16 cellular contexts compared by ENCODE assay signal in the genomic region with DNA sequence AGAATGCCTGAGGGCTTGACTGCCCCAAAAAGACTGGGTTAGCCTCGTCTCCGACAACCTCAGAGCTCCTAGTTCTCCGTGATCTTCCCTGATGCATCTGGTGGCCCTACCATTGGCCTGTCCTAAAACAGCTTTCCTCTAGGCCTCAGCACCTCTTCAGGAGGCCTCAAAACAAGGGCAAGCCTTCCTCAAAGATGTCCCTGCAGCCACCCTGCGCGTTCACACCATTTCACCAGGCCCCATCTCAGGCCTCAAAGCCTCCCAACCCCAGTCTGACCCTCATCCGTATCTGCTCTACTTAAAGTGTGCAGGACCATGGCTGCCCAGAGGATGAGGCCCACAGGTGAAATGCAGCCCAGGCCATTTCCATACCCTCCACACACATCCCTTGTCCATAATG. TPM values are rescaled to one million over a fixed set of nuclear protein-coding genes. Genes with fewer than 3 reads are reported as not detected.
DNase-seq lines count a peak whose midpoint lies in the region; ATAC-seq and TF ChIP-seq lines count a peak whose summit lies in the region.
"Had no signal": no experiment of that assay in that cellular context is flagged by ENCODE, and none has a peak within 500 bp of the region (broad histone marks: within the 10 kb centered on the region; RNA-seq: fewer than 3 reads in every experiment).

No MANE protein-coding gene starts in this region.

- no peaks in the 10 kb centered on the region for H3K9me3 Mint-ChIP-seq in activated T-cell treated with anti-CD3 and anti-CD28 coated beads, Interleukin-2, amount 50 U/mL, for 4 hours
- no peaks in the 10 kb centered on the region for H3K9me3 Mint-ChIP-seq in T-cell
- H3K9me3 Mint-ChIP-seq in endothelial cell (ENCODE audit: unreplicated experiment): no peaks in the 10 kb centered on the region

- no peak overlapping the region for H2BK5ac ChIP-seq in neuronal stem cell (ENCODE audit: low read length)

- H3K79me1 ChIP-seq in neuronal stem cell (ENCODE audit: low read depth, low read length): no peaks in the 10 kb centered on the region

- H3K36me3 Mint-ChIP-seq in activated T-cell treated with anti-CD3 and anti-CD28 coated beads, Interleukin-2, amount 50 U/mL, for 4 hours (ENCODE audit: insufficient read depth): no peaks in the 10 kb centered on the region
- H3K36me3 Mint-ChIP-seq in T-cell (no peaks in the 10 kb centered on the region), endothelial cell (ENCODE audit: low read depth, unreplicated experiment) (no peaks in the 10 kb centered on the region)

- no peak overlapping the region for H3K18ac ChIP-seq in neuronal stem cell (ENCODE audit: low read length)

- H3K23ac ChIP-seq in neuronal stem cell (ENCODE audit: low read depth, low read length, poor library complexity): no peak overlapping the region

- H2BK15ac ChIP-seq in neuronal stem cell (ENCODE audit: low read length): no peak overlapping the region

- no peak overlapping the region for H2BK120ac ChIP-seq in neuronal stem cell (ENCODE audit: low read depth, low read length)

- H3K4me1 ChIP-seq in neuronal stem cell (ENCODE audit: control insufficient read depth in 2 of 2, insufficient read depth in 1 of 2, low read depth in 1 of 2, low read length in 2 of 2): peaks cover 0 to 6% of the 10 kb centered on the region in 2 donors

- peak overlapping the region; percentile 70 for H3K9ac ChIP-seq in neuronal stem cell (ENCODE audit: low read depth, low read length, poor library complexity)
- H3K9ac ChIP-seq: KMS-11 had no signal

- H3K36me3 ChIP-seq in neuronal stem cell (replicated peaks in 1 of 2; ENCODE audit: control insufficient read depth in 2 of 2, insufficient read depth in 2 of 2, low read length in 2 of 2): no peaks in the 10 kb centered on the region
- H3K36me3 ChIP-seq: MG63, Peyer's patch had no signal

- H3K4ac ChIP-seq in neuronal stem cell (ENCODE audit: low read length): no peak overlapping the region

- no peak overlapping the region for H4K8ac ChIP-seq in neuronal stem cell (ENCODE audit: low read depth, low read length)

- no peaks in the 10 kb centered on the region for H3K4me1 Mint-ChIP-seq in activated T-cell treated with anti-CD3 and anti-CD28 coated beads, Interleukin-2, amount 50 U/mL, for 4 hours (ENCODE audit: low read depth)
- peaks cover 0 to 4% (median 4%) of the 10 kb centered on the region in 3 donors for H3K4me1 Mint-ChIP-seq in T-cell
- H3K4me1 Mint-ChIP-seq in endothelial cell (ENCODE audit: unreplicated experiment): peaks cover 6% of the 10 kb centered on the region

- no peak overlapping the region for H2AK5ac ChIP-seq in neuronal stem cell (ENCODE audit: low read depth, low read length)

- ATAC-seq in activated T-cell treated with anti-CD3 and anti-CD28 coated beads, Interleukin-2, amount 50 U/mL, for 4 hours: no peak
- no peak for ATAC-seq in T-cell (replicated peaks in 1 of 4)
- ATAC-seq in GM21786 (IDR thresholded peaks at IDR 0.05; ENCODE audit: unreplicated experiment): no peak
- no peak for ATAC-seq in HG03095 (IDR thresholded peaks at IDR 0.05; ENCODE audit: unreplicated experiment)

- H3K4me3 ChIP-seq in neuronal stem cell (ENCODE audit: low read length in 2 of 2): no peak overlapping the region
- H3K4me3 ChIP-seq: MG63 had no signal

- H4K91ac ChIP-seq in neuronal stem cell (ENCODE audit: low read depth, low read length, poor library complexity): no peak overlapping the region

- no peak overlapping the region for H3K27ac ChIP-seq in neuronal stem cell (replicated peaks; ENCODE audit: low read length)
- H3K27ac ChIP-seq: KMS-11, Peyer's patch had no signal

- no peak for TF ChIP-seq CTCF in endothelial cell (IDR thresholded peaks at IDR 0.05; ENCODE audit: unreplicated experiment)

- H2BK12ac ChIP-seq in neuronal stem cell (ENCODE audit: low read length): no peak overlapping the region

- no peak overlapping the region for H2AFZ ChIP-seq in neuronal stem cell (ENCODE audit: low read length)

- H3K27ac Mint-ChIP-seq in T-cell (no peak overlapping the region), endothelial cell (ENCODE audit: unreplicated experiment) (no peak overlapping the region)

- no peak overlapping the region for H3K14ac ChIP-seq in neuronal stem cell (ENCODE audit: low read length)

- peaks cover 37% of the 10 kb centered on the region for H3K27me3 Mint-ChIP-seq in activated T-cell treated with anti-CD3 and anti-CD28 coated beads, Interleukin-2, amount 50 U/mL, for 4 hours (ENCODE audit: low read depth)
- H3K27me3 Mint-ChIP-seq in T-cell (peaks cover 23 to 38% of the 10 kb centered on the region in 2 donors), endothelial cell (ENCODE audit: unreplicated experiment) (peaks cover 22% of the 10 kb centered on the region)

- POLR2A ChIA-PET in T-cell (lab: Charles Lee): interaction anchor here (0.6 to 0.9 kb wide), 2 partner anchors 31 to 436 kb away, joined by 3 to 5 read pairs; no protein-coding TSS in a partner anchor

- peak overlapping the region; percentile 55 for H3K4me3 Mint-ChIP-seq in activated T-cell treated with anti-CD3 and anti-CD28 coated beads, Interleukin-2, amount 50 U/mL, for 4 hours
- peak overlapping the region in 2 of 3 donors; percentile 16 to 47 for H3K4me3 Mint-ChIP-seq in T-cell
- H3K4me3 Mint-ChIP-seq in endothelial cell (ENCODE audit: unreplicated experiment): peak overlapping the region; percentile 7

- CTCF ChIA-PET in T-cell (lab: Charles Lee): interaction anchor here (0.6 to 2.4 kb wide), 15 partner anchors 8 to 789 kb away, joined by 3 to 14 read pairs (median 5); no protein-coding TSS in a partner anchor

- H3K27me3 ChIP-seq in neuronal stem cell (ENCODE audit: control insufficient read depth in 3 of 3, insufficient read depth in 3 of 3, low read depth in 1 of 3, low read length in 3 of 3): peaks cover 0 to 79% (median 53%) of the 10 kb centered on the region in 3 experiments

- H3K9me3 ChIP-seq in neuronal stem cell (replicated peaks in 1 of 2; ENCODE audit: control insufficient read depth in 2 of 2, insufficient read depth in 1 of 2, low read depth in 1 of 2, low read length in 2 of 2): peaks cover 0 to 2% of the 10 kb centered on the region in 2 donors
- H3K9me3 ChIP-seq: MG63, Peyer's patch had no signal

- WGBS in neuronal stem cell (ENCODE audit: extremely low coverage in 2 of 2, insufficient read length in 2 of 2, insufficient replicate concordance in 1 of 2), 2 donors: no CpG with 5 or more reads among the region's 6 CpGs

- H3K4me2 ChIP-seq in neuronal stem cell (ENCODE audit: insufficient read depth, low read length, poor library complexity, severe bottlenecking): no peak overlapping the region
- H3K4me2 ChIP-seq: KMS-11 had no signal

- no peak for DNase-seq in activated T-cell treated with anti-CD3 and anti-CD28 coated beads, Interleukin-2, amount 50 U/mL, for 4 hours
- no peak for DNase-seq in activated T-cell treated with anti-CD3 and anti-CD28 coated beads, Interleukin-2, amount 50 U/mL, for 1 hour
- DNase-seq in T-cell (no peak), endothelial cell (ENCODE audit: low spot score) (no peak), neuronal stem cell (ENCODE audit: low spot score) (no peak), T-helper 9 cell (no peak)
- DNase-seq: NCI-H774 had no signal

RNA-seq across cellular contexts. Expression of a gene that starts 7.4 kb away (rescaled TPM):
- not detected for total RNA-seq in activated T-cell treated with anti-CD3 and anti-CD28 coated beads, Interleukin-2, amount 50 U/mL, for 4 hours
- total RNA-seq in T-cell: 1 to 10 TPM in 1 of 5 donors, under 1 TPM in 3, not detected in 1; 0.13 to 1.2 (median 0.19) TPM
- total RNA-seq in endothelial cell (ENCODE audit: unreplicated experiment): not detected
- polyA plus RNA-seq in neuronal stem cell (2013, experiment 1 of 2): 0.07 TPM
- polyA plus RNA-seq in neuronal stem cell (2013, experiment 2 of 2): 0.11 TPM
- total RNA-seq: A172, Calu3, H4, Peyer's patch, Right ventricle myocardium superior had no signal

RNA-seq across cellular contexts. Expression of a gene that starts 13.0 kb away (rescaled TPM):
- total RNA-seq in activated T-cell treated with anti-CD3 and anti-CD28 coated beads, Interleukin-2, amount 50 U/mL, for 4 hours: 1 to 10 TPM; 1.2 to 1.7 (median 1.4) TPM
- 1 to 10 TPM in 1 of 5 donors, under 1 TPM in 2, not detected in 2; 0.16 to 1.6 (median 0.23) TPM for total RNA-seq in T-cell
- 3.3 TPM for total RNA-seq in endothelial cell (ENCODE audit: unreplicated experiment)
- 5.8 TPM for polyA plus RNA-seq in neuronal stem cell (2013, experiment 1 of 2)
- 4.2 TPM for polyA plus RNA-seq in neuronal stem cell (2013, experiment 2 of 2)
- total RNA-seq: A172, Peyer's patch had no signal

RNA-seq across cellular contexts. Expression of a gene that starts 23.4 kb away (rescaled TPM):
- 1 to 10 TPM in 1 of 3 donors, under 1 TPM in 2; 0.81 to 1.6 (median 0.95) TPM for total RNA-seq in activated T-cell treated with anti-CD3 and anti-CD28 coated beads, Interleukin-2, amount 50 U/mL, for 4 hours
- total RNA-seq in T-cell (1 to 10 TPM in 1 of 5 donors, under 1 TPM in 3, not detected in 1; 0.63 to 1.1 (median 0.81) TPM), endothelial cell (ENCODE audit: unreplicated experiment) (1.7 TPM)
- polyA plus RNA-seq in neuronal stem cell (2013, experiment 1 of 2): 0.33 TPM
- polyA plus RNA-seq in neuronal stem cell (2013, experiment 2 of 2): 0.29 TPM
- total RNA-seq: A172, Calu3, H4, Right ventricle myocardium superior had no signal

RNA-seq across cellular contexts. Expression of a gene that starts 41.3 kb away (rescaled TPM):
- total RNA-seq in activated T-cell treated with anti-CD3 and anti-CD28 coated beads, Interleukin-2, amount 50 U/mL, for 4 hours: 10 to 100 TPM; 30.4 to 36.9 (median 36.7) TPM
- total RNA-seq in T-cell (1,000 to 10,000 TPM in 2 of 5 donors, 10 to 100 TPM in 3; 62.6 to 1,675 (median 82.4) TPM), endothelial cell (ENCODE audit: unreplicated experiment) (30.0 TPM)
- 17.0 TPM for polyA plus RNA-seq in neuronal stem cell (2013, experiment 1 of 2)
- 18.7 TPM for polyA plus RNA-seq in neuronal stem cell (2013, experiment 2 of 2)

RNA-seq across cellular contexts. Expression of a gene that starts 51.8 kb away (rescaled TPM):
- total RNA-seq in activated T-cell treated with anti-CD3 and anti-CD28 coated beads, Interleukin-2, amount 50 U/mL, for 4 hours: 10 to 100 TPM; 49.6 to 67.5 (median 59.7) TPM
- total RNA-seq in T-cell: 100 to 1,000 TPM; 160 to 243 (median 186) TPM
- total RNA-seq in endothelial cell (ENCODE audit: unreplicated experiment): 19.8 TPM
- polyA plus RNA-seq in neuronal stem cell (2013, experiment 1 of 2): 47.3 TPM
- polyA plus RNA-seq in neuronal stem cell (2013, experiment 2 of 2): 45.3 TPM
